16 cellular contexts compared by ENCODE assay signal in genomic region chr14:102256691-102257090, GRCh38.
"Had no signal": no experiment of that assay in that cellular context is flagged by ENCODE, and none has a peak within 500 bp of the region (broad histone marks: within the 10 kb centered on the region; RNA-seq: fewer than 3 reads in every experiment).

No MANE protein-coding gene starts in this region.

- H3K36me3 ChIP-seq: neutrophil, spleen, tibial nerve had no signal

- H3K27me3 Mint-ChIP-seq: stimulated activated naive CD8-positive, alpha-beta T cell treated with anti-CD3 and anti-CD28 coated beads, Interleukin-15, Interleukin-2, amounts not matched to agents 100 ng/mL and 50 ng/mL, for 24 hours had no signal

- H3K27me3 ChIP-seq: neutrophil, spleen, tibial nerve had no signal

- H3K4me1 ChIP-seq: spleen, tibial nerve had no signal

- H3K9me3 Mint-ChIP-seq: naive thymus-derived CD4-positive, alpha-beta T cell; nephron progenitor cell; stimulated activated naive CD8-positive, alpha-beta T cell treated with anti-CD3 and anti-CD28 coated beads, Interleukin-15, Interleukin-2, amounts not matched to agents 100 ng/mL and 50 ng/mL, for 24 hours had no signal

- H3K9me3 ChIP-seq: neutrophil, spleen, tibial nerve had no signal

- H3K27ac Mint-ChIP-seq: naive thymus-derived CD4-positive, alpha-beta T cell; nephron progenitor cell; stimulated activated memory B cell treated with anti-CD40 and anti-IgM and Interleukin-4, amounts not matched to agents 10 μg/mL and 1 μg/mL and 100 μg/mL, for 72 hours; stimulated activated naive CD8-positive, alpha-beta T cell treated with anti-CD3 and anti-CD28 coated beads, Interleukin-15, Interleukin-2, amounts not matched to agents 100 ng/mL and 50 ng/mL, for 24 hours had no signal

- H3K27ac ChIP-seq: neutrophil, spleen, tibial nerve had no signal

- DNase-seq: effector memory CD4-positive, alpha-beta T cell; foreskin melanocyte; head of caudate nucleus; hippocampal formation; left colon; left ventricle myocardium superior; naive thymus-derived CD4-positive, alpha-beta T cell; nephron progenitor cell; spleen; stimulated activated CD4-positive, alpha-beta T cell treated with anti-CD3 and anti-CD28 coated beads, Interleukin-15, amount 100 ng/mL, for 24 hours; stimulated activated CD4-positive, alpha-beta T cell treated with anti-CD3 and anti-CD28 coated beads, Interleukin-1b, Interleukin-23, amount 100 ng/mL, for 48 hours; stimulated activated CD4-positive, alpha-beta T cell treated with anti-CD3 and anti-CD28 coated beads, Interleukin-4, amount 100 ng/mL, for 24 hours had no signal

- H3K4me3 Mint-ChIP-seq: naive thymus-derived CD4-positive, alpha-beta T cell; nephron progenitor cell; stimulated activated memory B cell treated with anti-CD40 and anti-IgM and Interleukin-4, amounts not matched to agents 10 μg/mL and 1 μg/mL and 100 μg/mL, for 72 hours; stimulated activated naive CD8-positive, alpha-beta T cell treated with anti-CD3 and anti-CD28 coated beads, Interleukin-15, Interleukin-2, amounts not matched to agents 100 ng/mL and 50 ng/mL, for 24 hours had no signal

- H3K4me1 Mint-ChIP-seq: naive thymus-derived CD4-positive, alpha-beta T cell; nephron progenitor cell; stimulated activated memory B cell treated with anti-CD40 and anti-IgM and Interleukin-4, amounts not matched to agents 10 μg/mL and 1 μg/mL and 100 μg/mL, for 72 hours had no signal

- H3K4me3 ChIP-seq: spleen, tibial nerve had no signal

- H3K36me3 Mint-ChIP-seq: naive thymus-derived CD4-positive, alpha-beta T cell had no signal
